In the genomic region with DNA sequence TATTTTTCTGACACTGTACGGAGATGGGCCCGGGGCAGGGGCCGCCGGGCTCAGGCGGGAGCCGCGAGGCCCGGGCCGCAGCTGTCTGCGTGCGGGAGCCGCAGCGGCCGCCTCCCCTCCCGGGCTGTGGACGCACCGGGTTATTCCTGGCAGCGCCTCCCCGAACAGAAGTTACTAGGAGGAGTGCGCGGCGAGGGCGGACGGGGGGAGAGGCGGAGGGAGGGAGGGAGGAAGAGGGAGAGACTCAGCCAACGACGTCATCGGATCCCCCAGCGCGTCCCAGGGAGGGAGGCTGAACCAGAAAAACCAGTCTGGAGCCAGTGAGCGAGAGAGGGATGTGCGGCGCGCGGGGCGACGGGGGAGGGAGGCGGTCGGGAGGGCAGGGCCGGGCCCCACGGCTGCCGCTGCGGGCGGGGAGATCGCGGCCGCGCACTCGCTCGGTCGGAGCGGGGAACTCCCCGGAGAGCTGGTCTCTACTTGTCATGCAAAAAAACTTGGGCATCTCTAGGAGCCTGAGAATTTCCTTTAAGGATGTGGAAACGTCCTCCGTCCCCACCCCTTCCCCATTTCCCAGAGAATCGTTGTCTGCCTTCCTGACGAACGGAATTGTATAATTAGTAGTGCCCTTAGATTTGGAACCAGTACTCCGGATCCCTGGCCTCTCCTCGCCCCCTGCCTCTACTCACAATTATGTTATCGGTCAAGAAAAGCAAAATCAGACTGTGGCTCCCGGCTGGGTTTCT, we compare ENCODE assay signal across 1 cellular context.
TF ChIP-seq lines count a peak whose summit lies in the region.

No MANE protein-coding gene starts in this region.

TF ChIP-seq in K562, 482 proteins besides CTCF, POLR2A, EP300 and RAD21 (continued from another document):
- TF ChIP-seq, protein P1, sequence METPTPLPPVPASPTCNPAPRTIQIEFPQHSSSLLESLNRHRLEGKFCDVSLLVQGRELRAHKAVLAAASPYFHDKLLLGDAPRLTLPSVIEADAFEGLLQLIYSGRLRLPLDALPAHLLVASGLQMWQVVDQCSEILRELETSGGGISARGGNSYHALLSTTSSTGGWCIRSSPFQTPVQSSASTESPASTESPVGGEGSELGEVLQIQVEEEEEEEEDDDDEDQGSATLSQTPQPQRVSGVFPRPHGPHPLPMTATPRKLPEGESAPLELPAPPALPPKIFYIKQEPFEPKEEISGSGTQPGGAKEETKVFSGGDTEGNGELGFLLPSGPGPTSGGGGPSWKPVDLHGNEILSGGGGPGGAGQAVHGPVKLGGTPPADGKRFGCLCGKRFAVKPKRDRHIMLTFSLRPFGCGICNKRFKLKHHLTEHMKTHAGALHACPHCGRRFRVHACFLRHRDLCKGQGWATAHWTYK (CRISPR knock-in tag; IDR thresholded peaks at IDR 0.05), result no peak
- no peak for TF ChIP-seq SRSF9 (IDR thresholded peaks at IDR 0.05; ENCODE audit: borderline replicate concordance, low read depth, low read length)
- no peak for TF ChIP-seq DMBX1 (CRISPR knock-in tag; IDR thresholded peaks at IDR 0.05; ENCODE audit: borderline replicate concordance)
- TF ChIP-seq FIP1L1 (IDR thresholded peaks at IDR 0.05; ENCODE audit: low read depth, low read length, poor library complexity, severe bottlenecking), result peak; percentile 52
- no peak for TF ChIP-seq POLR2B (IDR thresholded peaks at IDR 0.05; ENCODE audit: low read depth, partially characterized antibody)
- TF ChIP-seq HEY1 (CRISPR knock-in tag; IDR thresholded peaks at IDR 0.05; ENCODE audit: borderline replicate concordance), result no peak
- peak in 1 of 2 experiments; percentile 32 for TF ChIP-seq E2F6 (IDR thresholded peaks at IDR 0.05; ENCODE audit: borderline replicate concordance in 1 of 2, extremely low read depth in 1 of 2, insufficient read depth in 1 of 2, insufficient read length in 1 of 2, low read depth in 1 of 2, low read length in 1 of 2, poor library complexity in 1 of 2, severe bottlenecking in 1 of 2)
- no peak for TF ChIP-seq TBL1XR1 (IDR thresholded peaks at IDR 0.05; ENCODE audit: low read length in 2 of 2)
- TF ChIP-seq YBX1 (IDR thresholded peaks at IDR 0.05), result no peak
- TF ChIP-seq RNF2 (IDR thresholded peaks at IDR 0.05), result peak; percentile 29; the same call in 1 of the 2 replicates
- TF ChIP-seq, protein P2, sequence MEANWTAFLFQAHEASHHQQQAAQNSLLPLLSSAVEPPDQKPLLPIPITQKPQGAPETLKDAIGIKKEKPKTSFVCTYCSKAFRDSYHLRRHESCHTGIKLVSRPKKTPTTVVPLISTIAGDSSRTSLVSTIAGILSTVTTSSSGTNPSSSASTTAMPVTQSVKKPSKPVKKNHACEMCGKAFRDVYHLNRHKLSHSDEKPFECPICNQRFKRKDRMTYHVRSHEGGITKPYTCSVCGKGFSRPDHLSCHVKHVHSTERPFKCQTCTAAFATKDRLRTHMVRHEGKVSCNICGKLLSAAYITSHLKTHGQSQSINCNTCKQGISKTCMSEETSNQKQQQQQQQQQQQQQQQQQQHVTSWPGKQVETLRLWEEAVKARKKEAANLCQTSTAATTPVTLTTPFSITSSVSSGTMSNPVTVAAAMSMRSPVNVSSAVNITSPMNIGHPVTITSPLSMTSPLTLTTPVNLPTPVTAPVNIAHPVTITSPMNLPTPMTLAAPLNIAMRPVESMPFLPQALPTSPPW (CRISPR knock-in tag; IDR thresholded peaks at IDR 0.05), result peak; percentile 83
- no peak for TF ChIP-seq ZFP30 (CRISPR knock-in tag; IDR thresholded peaks at IDR 0.05; ENCODE audit: borderline replicate concordance)
- no peak for TF ChIP-seq ZNF239 (CRISPR knock-in tag; IDR thresholded peaks at IDR 0.05)
- TF ChIP-seq ZNF444 (CRISPR knock-in tag; IDR thresholded peaks at IDR 0.05), result peak; percentile 97
- no peak for TF ChIP-seq MAFK (IDR thresholded peaks at IDR 0.05; ENCODE audit: low read length)
- TF ChIP-seq SETDB1 (IDR thresholded peaks at IDR 0.05; ENCODE audit: low read length), result no peak
- peak; percentile 54; the same call in 1 of the 2 replicates for TF ChIP-seq ATF7 (IDR thresholded peaks at IDR 0.05)
- TF ChIP-seq, protein P3, sequence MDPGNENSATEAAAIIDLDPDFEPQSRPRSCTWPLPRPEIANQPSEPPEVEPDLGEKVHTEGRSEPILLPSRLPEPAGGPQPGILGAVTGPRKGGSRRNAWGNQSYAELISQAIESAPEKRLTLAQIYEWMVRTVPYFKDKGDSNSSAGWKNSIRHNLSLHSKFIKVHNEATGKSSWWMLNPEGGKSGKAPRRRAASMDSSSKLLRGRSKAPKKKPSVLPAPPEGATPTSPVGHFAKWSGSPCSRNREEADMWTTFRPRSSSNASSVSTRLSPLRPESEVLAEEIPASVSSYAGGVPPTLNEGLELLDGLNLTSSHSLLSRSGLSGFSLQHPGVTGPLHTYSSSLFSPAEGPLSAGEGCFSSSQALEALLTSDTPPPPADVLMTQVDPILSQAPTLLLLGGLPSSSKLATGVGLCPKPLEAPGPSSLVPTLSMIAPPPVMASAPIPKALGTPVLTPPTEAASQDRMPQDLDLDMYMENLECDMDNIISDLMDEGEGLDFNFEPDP (CRISPR knock-in tag; IDR thresholded peaks at IDR 0.05), result no peak
- TF ChIP-seq PCBP1 (IDR thresholded peaks at IDR 0.05; ENCODE audit: low read depth, low read length, poor library complexity, severe bottlenecking), result peak; percentile 81
